Comparison of ENCODE assay signal across 10 cellular contexts in genomic region chrX:71514367-71515038, GRCh38. TPM values are rescaled to one million over a fixed set of nuclear protein-coding genes. Genes with fewer than 3 reads are reported as not detected.
DNase-seq lines count a peak whose midpoint lies in the region; ATAC-seq and TF ChIP-seq lines count a peak whose summit lies in the region.
"Had no signal": no experiment of that assay in that cellular context is flagged by ENCODE, and none has a peak within 500 bp of the region (broad histone marks: within the 10 kb centered on the region; RNA-seq: fewer than 3 reads in every experiment).

No MANE protein-coding gene starts in this region.

- peaks cover 3% of the 10 kb centered on the region for H3K36me3 Mint-ChIP-seq in activated CD8-positive, alpha-beta memory T cell treated with anti-CD3 and anti-CD28 coated beads, Interleukin-2, amount 10 ng/mL, durations not matched to agents 7 days and 5 days
- H3K36me3 Mint-ChIP-seq in activated B cell treated with CpG ODN at 0.5 μM for 24 hours (ENCODE audit: low read depth) = no peaks in the 10 kb centered on the region
- H3K36me3 Mint-ChIP-seq in endodermal cell (ENCODE audit: low read depth) = no peaks in the 10 kb centered on the region

- H3K36me3 ChIP-seq in skeletal muscle tissue (ENCODE audit: control insufficient read depth in 3 of 3, insufficient read depth in 3 of 3, low read length in 3 of 3) (no peaks in the 10 kb centered on the region), endodermal cell (ENCODE audit: control insufficient read depth, insufficient read depth, low read length) (no peaks in the 10 kb centered on the region)

- no peak overlapping the region for H3K9ac ChIP-seq in skeletal muscle tissue (ENCODE audit: low read depth in 1 of 3, low read length in 3 of 3)
- no peak overlapping the region for H3K9ac ChIP-seq in endodermal cell (ENCODE audit: extremely low read depth, low read length, poor library complexity, severe bottlenecking)

- TF ChIP-seq CTCF in activated B cell treated with CpG ODN at 0.5 μM for 24 hours (IDR thresholded peaks at IDR 0.05) (no peak), endodermal cell (conservative IDR thresholded peaks at IDR 0.05) (no peak)

- H3K27ac ChIP-seq in skeletal muscle tissue (ENCODE audit: low read depth, low read length) (peak overlapping the region; percentile 70), endodermal cell (ENCODE audit: low read depth, low read length) (no peak overlapping the region)
- H3K27ac ChIP-seq: VCaP had no signal

- intact Hi-C loops in activated B cell treated with CpG ODN at 0.5 μM for 24 hours (cut with micrococcal nuclease) = no loop called here

- peaks cover 12% of the 10 kb centered on the region for H3K4me1 Mint-ChIP-seq in activated CD8-positive, alpha-beta memory T cell treated with anti-CD3 and anti-CD28 coated beads, Interleukin-2, amount 10 ng/mL, durations not matched to agents 7 days and 5 days
- H3K4me1 Mint-ChIP-seq in activated B cell treated with CpG ODN at 0.5 μM for 24 hours = no peaks in the 10 kb centered on the region
- H3K4me1 Mint-ChIP-seq in endodermal cell = peaks cover 9% of the 10 kb centered on the region

- CTCF ChIA-PET in activated CD8-positive, alpha-beta memory T cell treated with anti-CD3 and anti-CD28 coated beads, Interleukin-2, amount 10 ng/mL, durations not matched to agents 7 days and 5 days (lab: Charles Lee) = interaction anchor here (0.6 to 1.1 kb wide), 6 partner anchors 12 to 149 kb away, joined by 3 read pairs; partner anchors contain the start of genes OGT and TAF1
- CTCF ChIA-PET in activated B cell treated with CpG ODN at 0.5 μM for 24 hours (lab: Charles Lee) = no interaction called here

- H3K4me1 ChIP-seq in skeletal muscle tissue (ENCODE audit: control insufficient read depth in 3 of 3, insufficient read depth in 3 of 3, low read length in 3 of 3) (peaks cover 3 to 10% (median 8%) of the 10 kb centered on the region in 3 donors), endodermal cell (ENCODE audit: control insufficient read depth, insufficient read depth, low read length) (no peaks in the 10 kb centered on the region)

- H3K27me3 ChIP-seq in skeletal muscle tissue (ENCODE audit: control insufficient read depth in 3 of 3, insufficient read depth in 3 of 3, low read length in 3 of 3) (no peaks in the 10 kb centered on the region), endodermal cell (ENCODE audit: control insufficient read depth, insufficient read depth, low read length, poor library complexity, severe bottlenecking) (no peaks in the 10 kb centered on the region)

- 60 to 70% methylated on average over 1 to 5 of the region's 5 CpGs for WGBS in endodermal cell (ENCODE audit: insufficient coverage in 1 of 2, insufficient read length in 1 of 2), 2 experiments

- H3K27me3 Mint-ChIP-seq in activated CD8-positive, alpha-beta memory T cell treated with anti-CD3 and anti-CD28 coated beads, Interleukin-2, amount 10 ng/mL, durations not matched to agents 7 days and 5 days = no peaks in the 10 kb centered on the region
- H3K27me3 Mint-ChIP-seq in activated B cell treated with CpG ODN at 0.5 μM for 24 hours = no peaks in the 10 kb centered on the region
- no peaks in the 10 kb centered on the region for H3K27me3 Mint-ChIP-seq in endodermal cell (ENCODE audit: insufficient read depth)

- DNase-seq in activated CD8-positive, alpha-beta memory T cell treated with anti-CD3 and anti-CD28 coated beads, Interleukin-2, amount 10 ng/mL, durations not matched to agents 7 days and 5 days = peak; percentile 62
- DNase-seq in activated CD8-positive, alpha-beta memory T cell treated with anti-CD3 and anti-CD28 coated beads, Interleukin-2, amount 50 U/mL, for 48 hours = no peak
- DNase-seq in activated B cell treated with CpG ODN at 0.5 μM for 24 hours = no peak
- DNase-seq in endodermal cell = no peak
- DNase-seq in mesenteric fat pad (ENCODE audit: low spot score) = no peak

- H3K9me3 ChIP-seq in skeletal muscle tissue (ENCODE audit: control insufficient read depth in 3 of 3, low read length in 3 of 3) (peaks cover 0 to 4% (median 0%) of the 10 kb centered on the region in 3 donors), endodermal cell (ENCODE audit: control insufficient read depth, low read length) (no peaks in the 10 kb centered on the region)

- ATAC-seq in activated CD8-positive, alpha-beta memory T cell treated with anti-CD3 and anti-CD28 coated beads, Interleukin-2, amount 10 ng/mL, durations not matched to agents 7 days and 5 days = peak; percentile 85
- ATAC-seq in HG02938 (IDR thresholded peaks at IDR 0.05; ENCODE audit: unreplicated experiment) = peak; percentile 73
- ATAC-seq in activated B cell treated with CpG ODN at 0.5 μM for 24 hours (ENCODE audit: low read depth) = no peak
- ATAC-seq in HG03469 (IDR thresholded peaks at IDR 0.05; ENCODE audit: unreplicated experiment) = no peak

- H3K4me3 Mint-ChIP-seq in activated CD8-positive, alpha-beta memory T cell treated with anti-CD3 and anti-CD28 coated beads, Interleukin-2, amount 10 ng/mL, durations not matched to agents 7 days and 5 days = no peak overlapping the region
- no peak overlapping the region for H3K4me3 Mint-ChIP-seq in activated B cell treated with CpG ODN at 0.5 μM for 24 hours
- H3K4me3 Mint-ChIP-seq in endodermal cell = no peak overlapping the region

- peak overlapping the region; percentile 8 for H3K27ac Mint-ChIP-seq in activated CD8-positive, alpha-beta memory T cell treated with anti-CD3 and anti-CD28 coated beads, Interleukin-2, amount 10 ng/mL, durations not matched to agents 7 days and 5 days
- peak overlapping the region; percentile 2 for H3K27ac Mint-ChIP-seq in activated B cell treated with CpG ODN at 0.5 μM for 24 hours
- no peak overlapping the region for H3K27ac Mint-ChIP-seq in endodermal cell

- POLR2A ChIA-PET in activated B cell treated with CpG ODN at 0.5 μM for 24 hours (lab: Charles Lee) = no interaction called here

- no peaks in the 10 kb centered on the region for H3K9me3 Mint-ChIP-seq in activated CD8-positive, alpha-beta memory T cell treated with anti-CD3 and anti-CD28 coated beads, Interleukin-2, amount 10 ng/mL, durations not matched to agents 7 days and 5 days (ENCODE audit: low read depth)
- H3K9me3 Mint-ChIP-seq in activated B cell treated with CpG ODN at 0.5 μM for 24 hours (no peaks in the 10 kb centered on the region), endodermal cell (peaks cover 54% of the 10 kb centered on the region)

- H3K4me3 ChIP-seq in skeletal muscle tissue (ENCODE audit: low read length in 3 of 3) (peak overlapping the region in 2 of 3 donors; percentile 7 to 29), endodermal cell (ENCODE audit: low read length) (no peak overlapping the region)
- H3K4me3 ChIP-seq: smooth muscle cell had no signal

RNA-seq across cellular contexts. Expression of gene OGT, which starts 18.4 kb away (rescaled TPM):
- 100 to 1,000 TPM; 365 to 381 TPM for total RNA-seq in activated CD8-positive, alpha-beta memory T cell treated with anti-CD3 and anti-CD28 coated beads, Interleukin-2, amount 10 ng/mL, durations not matched to agents 7 days and 5 days
- total RNA-seq in activated B cell treated with CpG ODN at 0.5 μM for 24 hours (223 and 272 TPM in 2 replicates), skeletal muscle tissue (123 TPM), endodermal cell (100 to 1,000 TPM; 114 to 153 TPM), mesenteric fat pad (99.4 TPM)
- 104 TPM for polyA plus RNA-seq in endodermal cell (2013, experiment 1 of 2)
- 96.2 TPM for polyA plus RNA-seq in endodermal cell (2013, experiment 2 of 2)

Comparison
In these comparisons a context has a peak if more than half of its experiments do, and no peak if none do; other contexts are left out.
1. ATAC-seq: peak in activated CD8-positive, alpha-beta memory T cell treated with anti-CD3 and anti-CD28 coated beads, Interleukin-2, amount 10 ng/mL, durations not matched to agents 7 days and 5 days (single experiment) and HG02938 (single experiment); none in activated B cell treated with CpG ODN at 0.5 μM for 24 hours (single experiment) and HG03469 (single experiment).